29 cellular contexts compared by ENCODE assay signal in genomic region chr14:69784942-69785341, GRCh38. TPM values are rescaled to one million over a fixed set of nuclear protein-coding genes. Genes with fewer than 3 reads are reported as not detected.
"Had no signal": no experiment of that assay in that cellular context is flagged by ENCODE, and none has a peak within 500 bp of the region (broad histone marks: within the 10 kb centered on the region; RNA-seq: fewer than 3 reads in every experiment).

No MANE protein-coding gene starts in this region.

- H3K27me3 Mint-ChIP-seq: dendritic cell treated with granulocyte-macrophage colony-stimulating factor and Interleukin-4, amounts not matched to agents 40 ng/mL and 50 ng/mL, for 4 days; effector memory CD8-positive, alpha-beta T cell had no signal

- H3K4me1 ChIP-seq: colonic mucosa, esophagus squamous epithelium, gastrocnemius medialis, lower lobe of right lung had no signal

- H3K27ac Mint-ChIP-seq: dendritic cell treated with granulocyte-macrophage colony-stimulating factor and Interleukin-4, amounts not matched to agents 40 ng/mL and 50 ng/mL, for 4 days; effector memory CD8-positive, alpha-beta T cell; endodermal cell had no signal

- DNase-seq: colonic mucosa; cortex of kidney; effector CD8-positive, alpha-beta T cell; effector memory CD8-positive, alpha-beta T cell; endodermal cell; erythroblast; esophagus squamous epithelium; foreskin fibroblast; foreskin melanocyte; gastrocnemius medialis; glutamatergic neuron; heart right ventricle; hippocampal formation; left cardiac atrium; left ventricle myocardium inferior; lower lobe of right lung; mesendoderm; midbrain; naive thymus-derived CD4-positive, alpha-beta T cell had no signal

- H3K9me3 ChIP-seq: colonic mucosa, esophagus squamous epithelium, gastrocnemius medialis, heart right ventricle, left ventricle myocardium inferior, lower lobe of right lung had no signal

- H3K27me3 ChIP-seq: colonic mucosa, esophagus squamous epithelium, gastrocnemius medialis, heart right ventricle had no signal

- ATAC-seq: effector memory CD8-positive, alpha-beta T cell; esophagus mucosa; left cardiac atrium; lower lobe of right lung; naive thymus-derived CD4-positive, alpha-beta T cell had no signal

- H3K4me3 Mint-ChIP-seq: dendritic cell treated with granulocyte-macrophage colony-stimulating factor and Interleukin-4, amounts not matched to agents 40 ng/mL and 50 ng/mL, for 4 days; effector memory CD8-positive, alpha-beta T cell; endodermal cell; naive thymus-derived CD4-positive, alpha-beta T cell had no signal

- H3K4me3 ChIP-seq: colonic mucosa, esophagus squamous epithelium, gastrocnemius medialis, heart right ventricle, left ventricle myocardium inferior, lower lobe of right lung had no signal

- H3K4me1 Mint-ChIP-seq: endodermal cell had no signal

- H3K27ac ChIP-seq: colonic mucosa, epithelial cell of prostate, esophagus squamous epithelium, gastrocnemius medialis, heart right ventricle, left ventricle myocardium inferior, lower lobe of right lung had no signal

- H3K9me3 Mint-ChIP-seq: dendritic cell treated with granulocyte-macrophage colony-stimulating factor and Interleukin-4, amounts not matched to agents 40 ng/mL and 50 ng/mL, for 4 days; effector memory CD8-positive, alpha-beta T cell; endodermal cell had no signal

- H3K36me3 ChIP-seq: colonic mucosa had no signal

RNA-seq across cellular contexts. Expression of gene SLC10A1, which starts 12.1 kb away (rescaled TPM):
- total RNA-seq: colonic mucosa; dermis microvascular lymphatic vessel endothelial cell; endodermal cell; esophagus mucosa; esophagus squamous epithelium; glomerular endothelial cell; heart right ventricle; kidney epithelial cell; left cardiac atrium; left ventricle myocardium inferior; lower leg skin; lower lobe of right lung; lung microvascular endothelial cell; mononuclear cell; naive thymus-derived CD4-positive, alpha-beta T cell had no signal
- polyA plus RNA-seq: heart right ventricle, keratinocyte had no signal
